8 cellular contexts compared by ENCODE assay signal in the genomic region with DNA sequence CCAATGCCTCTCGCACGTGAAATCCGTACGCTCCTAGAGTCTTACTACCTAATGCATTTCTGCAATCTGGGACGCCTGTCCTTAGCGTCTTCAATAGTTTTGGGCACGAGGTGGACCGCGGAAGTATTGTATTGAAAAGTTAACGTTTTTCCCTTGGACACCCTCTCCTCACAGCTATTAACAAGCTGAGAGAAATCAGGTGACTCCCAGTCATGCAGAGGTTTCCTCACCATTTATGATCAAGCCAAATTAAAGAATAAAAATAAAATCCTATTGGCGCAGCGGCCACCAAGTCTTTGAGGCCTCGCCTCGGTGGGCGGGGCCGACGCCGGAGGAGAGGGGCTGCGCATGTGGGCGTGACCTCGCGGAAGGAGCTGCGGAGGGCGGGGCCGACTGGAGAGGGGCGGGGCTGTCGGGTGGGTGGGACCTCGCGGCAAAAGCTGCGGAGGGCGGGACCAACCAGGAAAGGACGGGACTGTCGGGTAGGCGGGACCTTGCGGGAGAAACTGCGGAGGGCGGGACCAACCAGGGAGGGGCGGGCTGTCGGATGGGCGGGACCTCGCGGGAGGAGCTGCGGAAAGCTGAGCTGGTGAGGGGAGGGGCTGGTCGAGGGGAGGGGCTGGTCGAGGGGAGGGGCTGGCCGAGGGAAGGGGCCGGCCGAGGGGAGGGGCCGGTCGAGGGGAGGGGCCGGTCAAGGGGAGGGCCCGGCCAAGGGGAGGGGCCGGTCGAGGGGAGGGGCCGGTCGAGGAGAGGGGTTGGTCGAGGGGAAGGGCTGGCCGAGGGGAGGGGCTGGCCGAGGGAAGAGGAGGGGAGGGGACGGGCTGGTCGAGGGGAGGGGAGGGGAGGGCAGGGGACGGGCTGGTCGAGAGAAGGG. TPM values are rescaled to one million over a fixed set of nuclear protein-coding genes. Genes with fewer than 3 reads are reported as not detected.
DNase-seq lines count a peak whose midpoint lies in the region; ATAC-seq and TF ChIP-seq lines count a peak whose summit lies in the region.

No MANE protein-coding gene starts in this region.

- H3K4me3 ChIP-seq in KMS-11 (IDR thresholded peaks at IDR 0.05; ENCODE audit: insufficient read depth, low read depth, low read length), result no peak overlapping the region
- H3K4me3 ChIP-seq in PC-9, result peak overlapping the region; percentile 42; the same call in 1 of the 2 replicates
- peak overlapping the region; percentile 67 to 85 for H3K4me3 ChIP-seq in mucosa of rectum (ENCODE audit: low read length in 2 of 2)

- H3K27ac ChIP-seq in KMS-11 (no peak overlapping the region), PC-9 (no peak overlapping the region), mucosa of rectum (ENCODE audit: low read depth in 2 of 2, low read length in 2 of 2) (peak overlapping the region; percentile 94 to 100)

- peaks cover 25% of the 10 kb centered on the region; the same call in 1 of the 2 replicates for H3F3A ChIP-seq in PC-9 (ENCODE audit: insufficient read depth, low read depth)

- peak; percentile 37 for ATAC-seq in GM21717 (IDR thresholded peaks at IDR 0.05; ENCODE audit: unreplicated experiment)
- ATAC-seq in activated T-cell treated with anti-CD3 and anti-CD28 coated beads, Interleukin-2, amount 50 U/mL, for 4 hours, result peak; percentile 67 to 71

- H3K4me3 Mint-ChIP-seq in activated T-cell treated with anti-CD3 and anti-CD28 coated beads, Interleukin-2, amount 50 U/mL, for 4 hours, result peak overlapping the region; percentile 65

- CTCF ChIA-PET in PC-9 (lab: Charles Lee), result interaction anchor here (0.5 to 1.4 kb wide), 13 partner anchors 11 to 1364 kb away, joined by 3 to 15 read pairs (median 6); no protein-coding TSS in a partner anchor

- H3K27me3 ChIP-seq in KMS-11 (ENCODE audit: insufficient read depth, low read depth) (no peaks in the 10 kb centered on the region), PC-9 (ENCODE audit: insufficient read depth, low read depth) (no peaks in the 10 kb centered on the region), mucosa of rectum (ENCODE audit: control insufficient read depth in 2 of 2, insufficient read depth in 2 of 2, low read length in 2 of 2) (peaks cover 0 to 1% of the 10 kb centered on the region in 2 donors)

- POLR2A ChIA-PET in PC-9 (lab: Charles Lee; ENCODE audit: unreplicated experiment), result interaction anchor here (0.5 to 1.6 kb wide), 17 partner anchors 20 to 1622 kb away, joined by 3 to 44 read pairs (median 7); a partner anchor contains a TSS

- H3K9me3 ChIP-seq in PC-9 (ENCODE audit: insufficient read depth, low read depth) (no peaks in the 10 kb centered on the region), mucosa of rectum (ENCODE audit: control insufficient read depth in 2 of 2, low read length in 2 of 2) (no peaks in the 10 kb centered on the region)

- TF ChIP-seq CTCF in KMS-11 (conservative IDR thresholded peaks at IDR 0.05; ENCODE audit: low read depth, low read length), result no peak
- no peak for TF ChIP-seq CTCF in PC-9 (conservative IDR thresholded peaks at IDR 0.05)

- H3K79me2 ChIP-seq in KMS-11 (ENCODE audit: insufficient read depth, low read depth) (no peaks in the 10 kb centered on the region), PC-9 (ENCODE audit: low read depth) (peaks cover 21% of the 10 kb centered on the region)

- H3K4me1 Mint-ChIP-seq in activated T-cell treated with anti-CD3 and anti-CD28 coated beads, Interleukin-2, amount 50 U/mL, for 4 hours (ENCODE audit: low read depth), result peaks cover 42% of the 10 kb centered on the region

- no peaks in the 10 kb centered on the region for H4K20me1 ChIP-seq in KMS-11 (ENCODE audit: insufficient read depth)
- no peaks in the 10 kb centered on the region for H4K20me1 ChIP-seq in PC-9 (ENCODE audit: insufficient read depth)

- H2AFZ ChIP-seq in KMS-11 (ENCODE audit: low read depth) (peak overlapping the region; percentile 19; the same call in 1 of the 2 replicates), PC-9 (no peak overlapping the region)

- H3K27me3 Mint-ChIP-seq in activated T-cell treated with anti-CD3 and anti-CD28 coated beads, Interleukin-2, amount 50 U/mL, for 4 hours (ENCODE audit: low read depth), result no peaks in the 10 kb centered on the region

- intact Hi-C loops in PC-9 (cut with micrococcal nuclease; ENCODE audit: unreplicated experiment), result loop anchor here (1.0 to 2.0 kb wide), 3 partner anchors 29 to 378 kb away; a partner anchor contains a TSS

- no peak for TF ChIP-seq POLR2A in erythroblast (IDR thresholded peaks at IDR 0.05; ENCODE audit: low read length)

- DNase-seq in COR-L47 (lab: John Stamatoyannopoulos, UW) (peak; percentile 96), PC-9 (peak; percentile 95 to 99), erythroblast (lab: John Stamatoyannopoulos, UW) (peak; percentile 98 to 99)
- peak; percentile 98 for DNase-seq in activated T-cell treated with anti-CD3 and anti-CD28 coated beads, Interleukin-2, amount 50 U/mL, for 4 hours
- peak; percentile 90 to 96 for DNase-seq in stimulated activated CD8-positive, alpha-beta memory T cell treated with anti-CD3 and anti-CD28 coated beads, Interleukin-2, amount 100 ng/mL, for 48 hours (ENCODE audit: low read depth in 2 of 2)

- no peaks in the 10 kb centered on the region; the same call in 1 of the 2 replicates for H3K36me3 ChIP-seq in KMS-11 (ENCODE audit: insufficient read depth)
- H3K36me3 ChIP-seq in PC-9 (ENCODE audit: low read depth), result peaks cover 21% of the 10 kb centered on the region
- H3K36me3 ChIP-seq in mucosa of rectum (ENCODE audit: control insufficient read depth in 2 of 2, insufficient read depth in 2 of 2, low read length in 2 of 2), result no peaks in the 10 kb centered on the region

- H3K9ac ChIP-seq in KMS-11, result no peak overlapping the region
- H3K9ac ChIP-seq in mucosa of rectum (ENCODE audit: low read depth in 1 of 2, low read length in 2 of 2), result peak overlapping the region in 1 of 2 donors; percentile 1

- H3K4me1 ChIP-seq in KMS-11 (ENCODE audit: low read depth, poor library complexity, severe bottlenecking) (peaks cover 21% of the 10 kb centered on the region), PC-9 (replicated peaks; ENCODE audit: insufficient read depth) (peaks cover 21% of the 10 kb centered on the region), mucosa of rectum (ENCODE audit: control insufficient read depth in 2 of 2, insufficient read depth in 2 of 2, low read length in 2 of 2) (peaks cover 18 to 28% of the 10 kb centered on the region in 2 donors)

- H3K9me3 Mint-ChIP-seq in activated T-cell treated with anti-CD3 and anti-CD28 coated beads, Interleukin-2, amount 50 U/mL, for 4 hours, result no peaks in the 10 kb centered on the region

- peaks cover 17% of the 10 kb centered on the region for H3K36me3 Mint-ChIP-seq in activated T-cell treated with anti-CD3 and anti-CD28 coated beads, Interleukin-2, amount 50 U/mL, for 4 hours (ENCODE audit: insufficient read depth)

- H3K9me2 ChIP-seq in PC-9 (ENCODE audit: insufficient read depth), result no peaks in the 10 kb centered on the region

- BruUV-seq in PC-9 (replicated peaks; lab: Mats Ljungman, UMichigan), result no TSS peak

- H3K4me2 ChIP-seq in KMS-11 (peak overlapping the region; percentile 33; the same call in 1 of the 2 replicates), PC-9 (peak overlapping the region; percentile 71)

RNA-seq across cellular contexts. Expression of a gene that starts 1.1 kb away (rescaled TPM):
- total RNA-seq in PC-9 (2021), result 301 and 401 TPM in 2 replicates
- total RNA-seq in activated T-cell treated with anti-CD3 and anti-CD28 coated beads, Interleukin-2, amount 50 U/mL, for 4 hours, result 100 to 1,000 TPM; 160 to 180 (median 173) TPM

Comparison
In these comparisons a context has a peak if more than half of its experiments do, and no peak if none do; other contexts are left out.
1. H3K27ac ChIP-seq: peak in mucosa of rectum (2 of 2); none in KMS-11 (single experiment) and PC-9 (single experiment).
2. Peak in every context shown above with its lines, with median percentiles within 50 percentile points of each other: DNase-seq.